ENCODE assay signal across 24 cellular contexts in genomic region chr16:9332574-9333148, GRCh38.
"Had no signal": no experiment of that assay in that cellular context is flagged by ENCODE, and none has a peak within 500 bp of the region (broad histone marks: within the 10 kb centered on the region; RNA-seq: fewer than 3 reads in every experiment).

No MANE protein-coding gene starts in this region.

- H3K36me3 ChIP-seq: esophagus squamous epithelium, gastrocnemius medialis, heart right ventricle, left lung, lower lobe of right lung had no signal

- H3K4me1 ChIP-seq: esophagus squamous epithelium, gastrocnemius medialis, left lung, lower lobe of right lung had no signal

- H3K27me3 ChIP-seq: dorsolateral prefrontal cortex, esophagus squamous epithelium, gastrocnemius medialis, heart right ventricle, left lung had no signal

- H3K9me3 ChIP-seq: esophagus squamous epithelium, gastrocnemius medialis, left lung, lower lobe of right lung had no signal

- DNase-seq: dermis blood vessel endothelial cell; dorsolateral prefrontal cortex; effector CD4-positive, alpha-beta T cell; effector memory CD4-positive, alpha-beta T cell; esophagus squamous epithelium; foreskin fibroblast; foreskin melanocyte; gastrocnemius medialis; glutamatergic neuron; heart right ventricle; hippocampal formation; left cardiac atrium; left lung; left ventricle myocardium superior; lower lobe of right lung; mammary epithelial cell; mesendoderm; midbrain; naive thymus-derived CD4-positive, alpha-beta T cell had no signal

- ATAC-seq: gastrocnemius medialis; heart right ventricle; left cardiac atrium; left lung; left ventricle myocardium superior; lower lobe of right lung; naive thymus-derived CD4-positive, alpha-beta T cell had no signal

- FAIRE-seq: colon, endothelial cell of umbilical vein, islet of Langerhans, keratinocyte had no signal

- H3K4me3 ChIP-seq: coronary artery, dorsolateral prefrontal cortex, esophagus squamous epithelium, gastrocnemius medialis, heart right ventricle, left lung, lower lobe of right lung had no signal

- H3K27ac ChIP-seq: coronary artery, esophagus squamous epithelium, gastrocnemius medialis, heart right ventricle, left lung, lower lobe of right lung had no signal
